11 cellular contexts compared by ENCODE assay signal in genomic region chr4:165328708-165329107, GRCh38. TPM values are rescaled to one million over a fixed set of nuclear protein-coding genes. Genes with fewer than 3 reads are reported as not detected.
DNase-seq lines count a peak whose midpoint lies in the region; ATAC-seq and TF ChIP-seq lines count a peak whose summit lies in the region.
"Had no signal": no experiment of that assay in that cellular context is flagged by ENCODE, and none has a peak within 500 bp of the region (broad histone marks: within the 10 kb centered on the region; RNA-seq: fewer than 3 reads in every experiment).

No MANE protein-coding gene starts in this region.

- H3K4ac ChIP-seq in mesendoderm (ENCODE audit: low read depth, low read length): no peak overlapping the region

- H3K9me3 ChIP-seq in colonic mucosa: no peaks in the 10 kb centered on the region

- no peaks in the 10 kb centered on the region for H3K27me3 ChIP-seq in colonic mucosa
- no peaks in the 10 kb centered on the region for H3K27me3 ChIP-seq in mesendoderm (ENCODE audit: insufficient read depth, low read length, poor library complexity)

- H2AK5ac ChIP-seq in mesendoderm (ENCODE audit: low read length): no peak overlapping the region

- H3K27ac ChIP-seq in colonic mucosa (peak overlapping the region; percentile 91), mesendoderm (ENCODE audit: low read depth, low read length) (peak overlapping the region; percentile 74)

- no peak overlapping the region for H2BK120ac ChIP-seq in mesendoderm (ENCODE audit: low read depth, low read length)

- H2BK15ac ChIP-seq in mesendoderm (replicated peaks; ENCODE audit: low read depth): no peak overlapping the region

- no CpG with 5 or more reads among the region's 4 CpGs for whole genome bisulfite sequencing in mesendoderm (ENCODE audit: extremely low coverage, insufficient coverage, low lambda C conversion rate)

- intact Hi-C loops in colonic mucosa (cut with DNase I): loop anchor here (10.0 kb wide), 1 partner anchor 124 kb away; the partner anchor contains the start of gene KLHL2

- no peak overlapping the region for H2BK5ac ChIP-seq in mesendoderm (ENCODE audit: low read length)

- DNase-seq in AG04449 (ENCODE audit: low read depth, low spot score): no peak
- no peak for DNase-seq in Jurkat, Clone E6-1 (ENCODE audit: low read depth, low spot score)
- DNase-seq in colonic mucosa: peak; percentile 38
- DNase-seq in mesendoderm: no peak
- no peak for DNase-seq in activated T-cell treated with anti-CD3 and anti-CD28 coated beads, Interleukin-2, amount 50 U/mL, for 1 hour
- no peak for DNase-seq in glutamatergic neuron
- DNase-seq: activated CD4-positive, alpha-beta T cell treated with anti-CD3 and anti-CD28 coated beads for 36 hours; NCI-H1417 treated with DMSO at 0.1 percent for 48 hours; posterior cingulate gyrus had no signal

- no peak overlapping the region for H3K23ac ChIP-seq in mesendoderm (ENCODE audit: low read length)

- ATAC-seq in GM21786 (IDR thresholded peaks at IDR 0.05; ENCODE audit: unreplicated experiment) (no peak), HG03097 (IDR thresholded peaks at IDR 0.05; ENCODE audit: low FRiP score, unreplicated experiment) (no peak)
- ATAC-seq: activated CD4-positive, alpha-beta T cell treated with anti-CD3 and anti-CD28 coated beads for 36 hours had no signal

- H3K18ac ChIP-seq in mesendoderm (ENCODE audit: low read length): no peak overlapping the region

- peak overlapping the region; percentile 56 for H3K4me2 ChIP-seq in mesendoderm (ENCODE audit: low read length)

- TF ChIP-seq CTCF in AG04449 (IDR thresholded peaks at IDR 0.05; ENCODE audit: insufficient read depth, low read length, missing control alignments) (no peak), colonic mucosa (IDR thresholded peaks at IDR 0.05) (no peak), glutamatergic neuron (IDR thresholded peaks at IDR 0.05; ENCODE audit: partially characterized antibody, unreplicated experiment) (no peak)

- no peak overlapping the region for H3K4me3 Mint-ChIP-seq in glutamatergic neuron (ENCODE audit: unreplicated experiment)
- H3K4me3 Mint-ChIP-seq: activated CD4-positive, alpha-beta T cell treated with anti-CD3 and anti-CD28 coated beads for 36 hours had no signal

- CTCF ChIA-PET in AG04449 (lab: Yijun Ruan, JAX): interaction anchor here (1.1 kb wide), 1 partner anchor 197 kb away, joined by 3 read pairs; no protein-coding TSS in a partner anchor

- H3K79me1 ChIP-seq in mesendoderm (ENCODE audit: low read length): peaks cover 2% of the 10 kb centered on the region

- H3K79me2 ChIP-seq in mesendoderm (ENCODE audit: control insufficient read depth, insufficient read depth, low read length): peaks cover 55% of the 10 kb centered on the region

- H3K27ac Mint-ChIP-seq in glutamatergic neuron (ENCODE audit: unreplicated experiment): no peak overlapping the region
- H3K27ac Mint-ChIP-seq: activated CD4-positive, alpha-beta T cell treated with anti-CD3 and anti-CD28 coated beads for 36 hours had no signal

- H3K4me1 Mint-ChIP-seq in glutamatergic neuron (ENCODE audit: low read depth, unreplicated experiment): peaks cover 19% of the 10 kb centered on the region

- H3K36me3 Mint-ChIP-seq in glutamatergic neuron (ENCODE audit: unreplicated experiment): peaks cover 6% of the 10 kb centered on the region

- peaks cover 2% of the 10 kb centered on the region for H3K27me3 Mint-ChIP-seq in glutamatergic neuron (ENCODE audit: unreplicated experiment)
- H3K27me3 Mint-ChIP-seq: activated CD4-positive, alpha-beta T cell treated with anti-CD3 and anti-CD28 coated beads for 36 hours had no signal

- no peaks in the 10 kb centered on the region for H3K9me3 Mint-ChIP-seq in glutamatergic neuron (ENCODE audit: unreplicated experiment)

- no peak overlapping the region for H4K8ac ChIP-seq in mesendoderm (ENCODE audit: low read depth, low read length)

- POLR2A ChIA-PET in AG04449 (lab: Yijun Ruan, JAX): no interaction called here

- H3K4me3 ChIP-seq in AG04449 (ENCODE audit: low read depth, low read length) (peak overlapping the region; percentile 91), colonic mucosa (peak overlapping the region; percentile 93), mesendoderm (ENCODE audit: low read length) (peak overlapping the region; percentile 74)
- H3K4me3 ChIP-seq in Jurkat, Clone E6-1 (ENCODE audit: low read length): peak overlapping the region; percentile 100

- no peak overlapping the region for H4K5ac ChIP-seq in mesendoderm (ENCODE audit: low read length)

- peak overlapping the region in 1 of 2 donors; percentile 87 for H3K9ac ChIP-seq in colonic mucosa (ENCODE audit: low read depth in 2 of 2, low read length in 2 of 2)
- peak overlapping the region; percentile 89 for H3K9ac ChIP-seq in mesendoderm (ENCODE audit: low read length)

- peak overlapping the region; percentile 93 for H3K56ac ChIP-seq in mesendoderm (ENCODE audit: low read length)

- H3K4me1 ChIP-seq in colonic mucosa: no peaks in the 10 kb centered on the region
- no peaks in the 10 kb centered on the region for H3K4me1 ChIP-seq in mesendoderm (ENCODE audit: control insufficient read depth, low read depth, low read length)

- H3K36me3 ChIP-seq in colonic mucosa (no peaks in the 10 kb centered on the region), mesendoderm (ENCODE audit: control insufficient read depth, insufficient read depth, low read length) (no peaks in the 10 kb centered on the region)

RNA-seq across cellular contexts. Expression of gene MSMO1, which starts 1.2 kb away (rescaled TPM):
- 38.9 TPM for polyA plus RNA-seq in Jurkat, Clone E6-1 (2012; ENCODE audit: insufficient read depth, insufficient read length)
- total RNA-seq in colonic mucosa: 100 to 1,000 TPM in 1 of 2 donors, 10 to 100 TPM in 1; 51.7 to 290 TPM
- 129 TPM for polyA plus RNA-seq in mesendoderm (2013, experiment 1 of 2)
- 138 TPM for polyA plus RNA-seq in mesendoderm (2013, experiment 2 of 2)
- total RNA-seq in glutamatergic neuron (ENCODE audit: unreplicated experiment): 180 TPM

RNA-seq across cellular contexts. Expression of gene CPE, which starts 50.1 kb away (rescaled TPM):
- polyA plus RNA-seq in Jurkat, Clone E6-1 (2012; ENCODE audit: insufficient read depth, insufficient read length): not detected
- 10 to 100 TPM; 13.8 to 49.6 TPM for total RNA-seq in colonic mucosa
- polyA plus RNA-seq in mesendoderm (2013, experiment 1 of 2): 8.8 TPM
- polyA plus RNA-seq in mesendoderm (2013, experiment 2 of 2): 8.6 TPM
- total RNA-seq in glutamatergic neuron (ENCODE audit: unreplicated experiment): 253 TPM
- total RNA-seq: activated CD4-positive, alpha-beta T cell treated with anti-CD3 and anti-CD28 coated beads for 36 hours had no signal
